In the genomic region with DNA sequence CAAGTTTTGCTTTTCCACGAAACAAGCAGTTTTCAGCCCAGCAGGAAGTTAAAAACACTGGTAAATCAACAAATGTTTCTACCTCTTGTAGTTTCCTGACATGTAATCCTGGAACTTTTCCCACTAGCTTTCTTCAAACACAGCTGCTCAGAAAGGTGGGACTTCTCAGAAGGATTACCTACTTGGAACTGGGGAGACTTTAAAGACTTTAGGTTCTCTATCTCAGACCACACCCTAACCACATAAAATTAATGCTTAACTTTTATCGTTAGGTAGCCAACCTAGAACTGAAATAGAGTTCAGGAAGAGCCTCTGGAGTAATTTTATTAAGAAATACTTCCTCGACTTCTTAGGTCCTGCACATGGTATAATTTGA, we compare ENCODE assay signal across 20 cellular contexts. TPM values are rescaled to one million over a fixed set of nuclear protein-coding genes. Genes with fewer than 3 reads are reported as not detected.
DNase-seq lines count a peak whose midpoint lies in the region; ATAC-seq and TF ChIP-seq lines count a peak whose summit lies in the region.
"Had no signal": no experiment of that assay in that cellular context is flagged by ENCODE, and none has a peak within 500 bp of the region (broad histone marks: within the 10 kb centered on the region; RNA-seq: fewer than 3 reads in every experiment).

A gene (minus strand): TSS at position 190 of the 376 bp plus-strand sequence. CDS start 206 bp downstream, outside the sequence.

- H3K27me3 Mint-ChIP-seq in activated CD4-positive, alpha-beta T cell treated with anti-CD3 and anti-CD28 coated beads, Interleukin-2, amount 10 ng/mL, durations not matched to agents 24 days and 14 days, result no peaks in the 10 kb centered on the region
- H3K27me3 Mint-ChIP-seq in effector memory CD8-positive, alpha-beta T cell, result no peaks in the 10 kb centered on the region
- H3K27me3 Mint-ChIP-seq: stimulated activated naive CD8-positive, alpha-beta T cell treated with anti-CD3 and anti-CD28 coated beads, Interleukin-15, Interleukin-2, amounts not matched to agents 100 ng/mL and 50 ng/mL, for 24 hours had no signal

- no peak for DNase-seq in activated CD4-positive, alpha-beta T cell treated with anti-CD3 and anti-CD28 coated beads, Interleukin-2, amount 10 ng/mL, durations not matched to agents 24 days and 14 days
- DNase-seq in activated CD4-positive, alpha-beta T cell treated with anti-CD3 and anti-CD28 coated beads for 4 hours, result no peak
- DNase-seq in Peyer's patch, result no peak
- DNase-seq in hepatocyte (ENCODE audit: low spot score), result no peak
- peak; percentile 91 for DNase-seq in renal cortical epithelial cell (ENCODE audit: low read depth)
- no peak for DNase-seq in NCI-H345 (lab: John Stamatoyannopoulos, UW)
- DNase-seq in effector memory CD8-positive, alpha-beta T cell, result no peak
- no peak for DNase-seq in NCI-H748 treated with DMSO at 0.1 percent for 48 hours (lab: John Stamatoyannopoulos, UW)
- DNase-seq: activated CD8-positive, alpha-beta memory T cell treated with anti-CD3 and anti-CD28 coated beads for 24 hours; DMS79 treated with DMSO at 0.1 percent for 48 hours; H7; NCI-H1048; NCI-H524 treated with DMSO at 0.1 percent for 48 hours; SK-N-SH had no signal

- intact Hi-C loops in activated CD4-positive, alpha-beta T cell treated with anti-CD3 and anti-CD28 coated beads, Interleukin-2, amount 10 ng/mL, durations not matched to agents 24 days and 14 days (cut with micrococcal nuclease), result no loop called here

- H3K27ac ChIP-seq in Peyer's patch (peak within 1 kb of the TSS in 3 of 4 donors; percentile 44 to 89 (median 85)), hepatocyte (peak within 1 kb of the TSS; percentile 35)
- H3K27ac ChIP-seq: C4-2B, KMS-11, VCaP had no signal

- H3K4me1 ChIP-seq in Peyer's patch (no peaks in the 10 kb centered on the region), hepatocyte (ENCODE audit: insufficient read depth) (no peaks in the 10 kb centered on the region)

- peaks cover 8% of the 10 kb centered on the region for H3K36me3 Mint-ChIP-seq in activated CD4-positive, alpha-beta T cell treated with anti-CD3 and anti-CD28 coated beads, Interleukin-2, amount 10 ng/mL, durations not matched to agents 24 days and 14 days (ENCODE audit: low read depth)
- H3K36me3 Mint-ChIP-seq in effector memory CD8-positive, alpha-beta T cell (ENCODE audit: insufficient read depth), result peaks cover 4% of the 10 kb centered on the region

- 59% methylated on average over 3 of the region's 3 CpGs for WGBS in hepatocyte (ENCODE audit: low lambda C conversion rate, missing lambda C conversion rate)

- no peak within 1 kb of the TSS for H2AFZ ChIP-seq in hepatocyte

- no peaks in the 10 kb centered on the region for H3K9me2 ChIP-seq in hepatocyte (replicated peaks; ENCODE audit: insufficient read depth)
- H3K9me2 ChIP-seq: SK-N-SH had no signal

- no peak within 1 kb of the TSS for H3K27ac Mint-ChIP-seq in activated CD4-positive, alpha-beta T cell treated with anti-CD3 and anti-CD28 coated beads, Interleukin-2, amount 10 ng/mL, durations not matched to agents 24 days and 14 days
- H3K27ac Mint-ChIP-seq in effector memory CD8-positive, alpha-beta T cell, result peak within 1 kb of the TSS in 1 of 2 donors; percentile 16
- H3K27ac Mint-ChIP-seq: activated T-helper 2 cell treated with anti-CD3 and anti-CD28 coated beads, Interferon-gamma antibody, Interleukin-2, Interleukin-4, amounts not matched to agents 10 μg/mL and 5 μg/mL and 100 μg/mL, durations not matched to agents 14 hours and 24 hours and 36 hours; stimulated activated naive CD8-positive, alpha-beta T cell treated with anti-CD3 and anti-CD28 coated beads, Interleukin-15, Interleukin-2, amounts not matched to agents 100 ng/mL and 50 ng/mL, for 24 hours had no signal

- H3K4me3 Mint-ChIP-seq in activated CD4-positive, alpha-beta T cell treated with anti-CD3 and anti-CD28 coated beads, Interleukin-2, amount 10 ng/mL, durations not matched to agents 24 days and 14 days, result peak within 1 kb of the TSS; percentile 10
- no peak within 1 kb of the TSS for H3K4me3 Mint-ChIP-seq in effector memory CD8-positive, alpha-beta T cell
- H3K4me3 Mint-ChIP-seq: stimulated activated naive CD8-positive, alpha-beta T cell treated with anti-CD3 and anti-CD28 coated beads, Interleukin-15, Interleukin-2, amounts not matched to agents 100 ng/mL and 50 ng/mL, for 24 hours had no signal

- TF ChIP-seq CTCF in Peyer's patch (IDR thresholded peaks at IDR 0.05), result no peak
- TF ChIP-seq CTCF in hepatocyte (IDR thresholded peaks at IDR 0.05; ENCODE audit: poor library complexity), result no peak

- TF ChIP-seq POLR2A in Peyer's patch (IDR thresholded peaks at IDR 0.05), result peak; percentile 78 to 81

- ATAC-seq in effector memory CD8-positive, alpha-beta T cell (replicated peaks), result no peak
- ATAC-seq: PC-3 had no signal

- no peaks in the 10 kb centered on the region for H3K79me2 ChIP-seq in hepatocyte

- no peaks in the 10 kb centered on the region for H3K9me3 ChIP-seq in Peyer's patch
- no peaks in the 10 kb centered on the region for H3K9me3 ChIP-seq in hepatocyte (ENCODE audit: low read depth)
- H3K9me3 ChIP-seq: SK-N-SH had no signal

- H3K9me3 Mint-ChIP-seq in activated CD4-positive, alpha-beta T cell treated with anti-CD3 and anti-CD28 coated beads, Interleukin-2, amount 10 ng/mL, durations not matched to agents 24 days and 14 days, result no peaks in the 10 kb centered on the region
- H3K9me3 Mint-ChIP-seq in effector memory CD8-positive, alpha-beta T cell, result no peaks in the 10 kb centered on the region
- H3K9me3 Mint-ChIP-seq: activated T-helper 2 cell treated with anti-CD3 and anti-CD28 coated beads, Interferon-gamma antibody, Interleukin-2, Interleukin-4, amounts not matched to agents 10 μg/mL and 5 μg/mL and 100 μg/mL, durations not matched to agents 14 hours and 24 hours and 36 hours; stimulated activated naive CD8-positive, alpha-beta T cell treated with anti-CD3 and anti-CD28 coated beads, Interleukin-15, Interleukin-2, amounts not matched to agents 100 ng/mL and 50 ng/mL, for 24 hours had no signal

- H3K4me3 ChIP-seq in Peyer's patch, result peak within 1 kb of the TSS in 3 of 4 donors; percentile 20 to 60 (median 55)
- H3K4me3 ChIP-seq in hepatocyte, result no peak within 1 kb of the TSS

- no peak within 1 kb of the TSS for H3K4me2 ChIP-seq in hepatocyte
- H3K4me2 ChIP-seq: KMS-11, SK-N-SH had no signal

- no peaks in the 10 kb centered on the region for H4K20me1 ChIP-seq in hepatocyte (ENCODE audit: insufficient read depth, poor library complexity, severe bottlenecking)

- H3K27me3 ChIP-seq in Peyer's patch, result no peaks in the 10 kb centered on the region
- no peaks in the 10 kb centered on the region for H3K27me3 ChIP-seq in hepatocyte

- H3K36me3 ChIP-seq in Peyer's patch (peaks cover 0 to 4% (median 0%) of the 10 kb centered on the region in 3 donors), hepatocyte (replicated peaks; ENCODE audit: insufficient read depth, low read depth) (no peaks in the 10 kb centered on the region)

- H3K4me1 Mint-ChIP-seq in activated CD4-positive, alpha-beta T cell treated with anti-CD3 and anti-CD28 coated beads, Interleukin-2, amount 10 ng/mL, durations not matched to agents 24 days and 14 days, result peaks cover 21% of the 10 kb centered on the region
- peaks cover 8 to 11% of the 10 kb centered on the region in 2 donors for H3K4me1 Mint-ChIP-seq in effector memory CD8-positive, alpha-beta T cell (ENCODE audit: low read depth in 2 of 2)

RNA-seq across cellular contexts. Expression of the gene that starts here (rescaled TPM):
- 0.40 and 1.0 TPM in 2 replicates for total RNA-seq in activated CD4-positive, alpha-beta T cell treated with anti-CD3 and anti-CD28 coated beads, Interleukin-2, amount 10 ng/mL, durations not matched to agents 24 days and 14 days
- total RNA-seq in Peyer's patch, result 100 to 1,000 TPM in 3 of 4 donors, 10 to 100 TPM in 1; 38.0 to 249 (median 119) TPM
- total RNA-seq in hepatocyte, result 0.80 and 3.0 TPM in 2 replicates
- 0.66 and 0.84 TPM in 2 replicates for polyA plus RNA-seq in hepatocyte
- 7.5 and 8.5 TPM in 2 replicates for total RNA-seq in renal cortical epithelial cell
- total RNA-seq: H7 had no signal
